ENCODE assay signal across 8 cellular contexts in the genomic region with DNA sequence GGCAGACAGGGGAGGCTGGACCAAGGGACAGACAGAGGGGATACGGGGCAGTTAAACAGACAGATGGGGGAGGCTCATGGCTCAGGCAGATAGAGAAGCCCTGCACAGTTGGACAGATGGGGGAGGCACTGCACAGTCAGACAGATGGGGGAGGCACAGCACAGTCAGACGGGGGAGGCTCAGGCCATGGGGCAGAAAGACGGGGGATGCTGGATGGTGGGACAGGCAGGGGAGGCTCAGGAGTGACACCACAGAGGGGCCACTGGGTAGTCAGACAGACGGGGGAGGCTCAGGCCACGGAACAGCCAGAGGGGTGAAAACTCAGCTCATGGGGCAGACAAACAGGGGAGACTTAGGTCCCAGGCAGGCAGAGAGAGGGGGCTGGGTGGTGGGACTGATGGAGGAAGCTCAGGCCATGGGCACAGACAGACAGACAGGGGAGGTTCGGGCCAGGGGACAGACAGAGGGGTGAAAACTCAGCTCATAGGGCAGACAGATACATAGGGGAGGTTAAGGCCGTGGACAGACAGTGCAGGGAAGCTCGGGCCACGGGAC. TPM values are rescaled to one million over a fixed set of nuclear protein-coding genes. Genes with fewer than 3 reads are reported as not detected.
DNase-seq lines count a peak whose midpoint lies in the region; ATAC-seq and TF ChIP-seq lines count a peak whose summit lies in the region.

No MANE protein-coding gene starts in this region.

- H3K9ac ChIP-seq in skeletal muscle tissue (ENCODE audit: low read depth in 1 of 3, low read length in 3 of 3): peak overlapping the region; percentile 68 to 87 (median 86)

- DNase-seq in H7 (no peak), WERI-Rb-1 (no peak), glutamatergic neuron (no peak), NCI-H1694 treated with DMSO at 0.1 percent for 48 hours (lab: John Stamatoyannopoulos, UW) (no peak), cerebellar nuclear complex (lab: John Stamatoyannopoulos, UW) (no peak)
- DNase-seq in stimulated activated CD4-positive, alpha-beta T cell treated with anti-CD3 and anti-CD28 coated beads, Interleukin-1b, Interleukin-23, amount 100 ng/mL, for 48 hours: no peak

- no peak for TF ChIP-seq CTCF in WERI-Rb-1 (IDR thresholded peaks at IDR 0.05; ENCODE audit: low read depth, low read length)
- no peak for TF ChIP-seq CTCF in glutamatergic neuron (IDR thresholded peaks at IDR 0.05; ENCODE audit: partially characterized antibody, unreplicated experiment)

- H3K4me3 ChIP-seq in H7 (ENCODE audit: insufficient read depth, low read depth, low read length) (peak overlapping the region; percentile 88), WERI-Rb-1 (ENCODE audit: low read depth, low read length) (peak overlapping the region; percentile 70), skeletal muscle tissue (ENCODE audit: low read length in 3 of 3) (peak overlapping the region; percentile 86 to 96 (median 87))

- H3K9me3 ChIP-seq in WERI-Rb-1 (ENCODE audit: severe bottlenecking) (no peaks in the 10 kb centered on the region), skeletal muscle tissue (ENCODE audit: control insufficient read depth in 3 of 3, low read length in 3 of 3) (no peaks in the 10 kb centered on the region)

- no peaks in the 10 kb centered on the region for H3K36me3 ChIP-seq in H7 (replicated peaks; ENCODE audit: control insufficient read depth, insufficient read depth, low read length)
- H3K36me3 ChIP-seq in WERI-Rb-1: no peaks in the 10 kb centered on the region; the same call in 1 of the 2 replicates
- H3K36me3 ChIP-seq in skeletal muscle tissue (ENCODE audit: control insufficient read depth in 3 of 3, insufficient read depth in 3 of 3, low read length in 3 of 3): no peaks in the 10 kb centered on the region

- peaks cover 14% of the 10 kb centered on the region for H3K27me3 Mint-ChIP-seq in glutamatergic neuron (ENCODE audit: unreplicated experiment)

- H3K9me3 Mint-ChIP-seq in glutamatergic neuron (ENCODE audit: unreplicated experiment): peaks cover 5% of the 10 kb centered on the region

- peaks cover 20 to 26% (median 20%) of the 10 kb centered on the region in 3 donors for H3K4me1 ChIP-seq in skeletal muscle tissue (ENCODE audit: control insufficient read depth in 3 of 3, insufficient read depth in 3 of 3, low read length in 3 of 3)

- no peak for ATAC-seq in GM18907 (IDR thresholded peaks at IDR 0.05; ENCODE audit: unreplicated experiment)

- no peak overlapping the region for H3K27ac ChIP-seq in WERI-Rb-1
- no peak overlapping the region for H3K27ac ChIP-seq in skeletal muscle tissue (ENCODE audit: low read depth, low read length)

- peak overlapping the region; percentile 94 for H3K4me3 Mint-ChIP-seq in glutamatergic neuron (ENCODE audit: unreplicated experiment)

- H3K27ac Mint-ChIP-seq in glutamatergic neuron (ENCODE audit: unreplicated experiment): peak overlapping the region; percentile 86

- H3K27me3 ChIP-seq in H7 (ENCODE audit: control insufficient read depth, insufficient read depth, low read length): no peaks in the 10 kb centered on the region; the same call in 1 of the 2 replicates
- H3K27me3 ChIP-seq in WERI-Rb-1 (ENCODE audit: insufficient read depth, low read depth, severe bottlenecking): no peaks in the 10 kb centered on the region
- no peaks in the 10 kb centered on the region for H3K27me3 ChIP-seq in skeletal muscle tissue (ENCODE audit: control insufficient read depth in 3 of 3, insufficient read depth in 3 of 3, low read length in 3 of 3)

- H3K36me3 Mint-ChIP-seq in glutamatergic neuron (ENCODE audit: unreplicated experiment): no peaks in the 10 kb centered on the region

- H3K4me1 Mint-ChIP-seq in glutamatergic neuron (ENCODE audit: low read depth, unreplicated experiment): peaks cover 10% of the 10 kb centered on the region

RNA-seq across cellular contexts. Expression of gene MFSD12, which starts 0.9 kb away (rescaled TPM):
- 34.6 and 42.3 TPM in 2 replicates for total RNA-seq in H7 (2014; rRNA removed; shearing (Covaris generic))
- total RNA-seq in glutamatergic neuron (ENCODE audit: unreplicated experiment) (134 TPM), skeletal muscle tissue (18.8 TPM)

RNA-seq across cellular contexts. Expression of gene HMG20B, which starts 16.2 kb away (rescaled TPM):
- total RNA-seq in H7 (2014; rRNA removed; shearing (Covaris generic)): 109 and 124 TPM in 2 replicates
- total RNA-seq in glutamatergic neuron (ENCODE audit: unreplicated experiment) (55.3 TPM), skeletal muscle tissue (28.7 TPM)

RNA-seq across cellular contexts. Expression of gene TEKTIP1, which starts 17.5 kb away (rescaled TPM):
- total RNA-seq in H7 (2014; rRNA removed; shearing (Covaris generic)): 1.6 TPM in 1 of 2 replicates, not detected in the other
- total RNA-seq in glutamatergic neuron (ENCODE audit: unreplicated experiment) (2.5 TPM), skeletal muscle tissue (not detected)

RNA-seq across cellular contexts. Expression of gene GIPC3, which starts 28.8 kb away (rescaled TPM):
- 0.11 and 0.21 TPM in 2 replicates for total RNA-seq in H7 (2014; rRNA removed; shearing (Covaris generic))
- total RNA-seq in glutamatergic neuron (ENCODE audit: unreplicated experiment) (0.20 TPM), skeletal muscle tissue (not detected)

RNA-seq across cellular contexts. Expression of gene TBXA2R, which starts 50.2 kb away (rescaled TPM):
- 0.18 and 0.45 TPM in 2 replicates for total RNA-seq in H7 (2014; rRNA removed; shearing (Covaris generic))
- total RNA-seq in glutamatergic neuron (ENCODE audit: unreplicated experiment) (not detected), skeletal muscle tissue (under 0.01 TPM)
